15 cellular contexts compared by ENCODE assay signal in genomic region chr3:52396907-52397591, GRCh38. TPM values are rescaled to one million over a fixed set of nuclear protein-coding genes. Genes with fewer than 3 reads are reported as not detected.
"Had no signal": no experiment of that assay in that cellular context is flagged by ENCODE, and none has a peak within 500 bp of the region (broad histone marks: within the 10 kb centered on the region; RNA-seq: fewer than 3 reads in every experiment).

No MANE protein-coding gene starts in this region.

- H3K27me3 ChIP-seq: neutrophil, SJCRH30, suprapubic skin had no signal

- H3K4me1 Mint-ChIP-seq: activated CD4-positive, alpha-beta T cell treated with anti-CD3 and anti-CD28 coated beads, Interleukin-2, amount 10 ng/mL, durations not matched to agents 7 days and 5 days; activated naive CD4-positive, alpha-beta T cell treated with anti-CD3 and anti-CD28 coated beads, Interleukin-2, amount 50 U/mL, for 24 hours; brain had no signal

- H3K9me3 Mint-ChIP-seq: activated CD4-positive, alpha-beta T cell treated with anti-CD3 and anti-CD28 coated beads, Interleukin-2, amount 10 ng/mL, durations not matched to agents 7 days and 5 days; activated naive CD4-positive, alpha-beta T cell treated with anti-CD3 and anti-CD28 coated beads, Interleukin-2, amount 50 U/mL, for 24 hours; activated T-helper 2 cell treated with anti-CD3 and anti-CD28 coated beads, Interferon-gamma antibody, Interleukin-2, Interleukin-4, amounts not matched to agents 10 μg/mL and 5 μg/mL and 100 μg/mL, durations not matched to agents 14 hours and 24 hours and 36 hours; brain; stimulated activated naive CD8-positive, alpha-beta T cell treated with anti-CD3 and anti-CD28 coated beads, Interleukin-15, Interleukin-2, amounts not matched to agents 100 ng/mL and 50 ng/mL, for 24 hours had no signal

- H3K27ac Mint-ChIP-seq: activated CD4-positive, alpha-beta T cell treated with anti-CD3 and anti-CD28 coated beads, Interleukin-2, amount 10 ng/mL, durations not matched to agents 7 days and 5 days; activated naive CD4-positive, alpha-beta T cell treated with anti-CD3 and anti-CD28 coated beads, Interleukin-2, amount 50 U/mL, for 24 hours; activated T-helper 2 cell treated with anti-CD3 and anti-CD28 coated beads, Interferon-gamma antibody, Interleukin-2, Interleukin-4, amounts not matched to agents 10 μg/mL and 5 μg/mL and 100 μg/mL, durations not matched to agents 14 hours and 24 hours and 36 hours; stimulated activated naive CD8-positive, alpha-beta T cell treated with anti-CD3 and anti-CD28 coated beads, Interleukin-15, Interleukin-2, amounts not matched to agents 100 ng/mL and 50 ng/mL, for 24 hours had no signal

- H3K27ac ChIP-seq: neutrophil, SJCRH30, suprapubic skin had no signal

- H3K4me3 ChIP-seq: SJCRH30, suprapubic skin had no signal

- DNase-seq: activated CD4-positive, alpha-beta T cell treated with anti-CD3 and anti-CD28 coated beads, Interleukin-2, amount 10 ng/mL, durations not matched to agents 7 days and 5 days; amniotic stem cell; effector memory CD4-positive, alpha-beta T cell; foreskin melanocyte; midbrain; SJCRH30; small intestine; trophoblast cell had no signal

- H3K4me3 Mint-ChIP-seq: activated CD4-positive, alpha-beta T cell treated with anti-CD3 and anti-CD28 coated beads, Interleukin-2, amount 10 ng/mL, durations not matched to agents 7 days and 5 days; activated naive CD4-positive, alpha-beta T cell treated with anti-CD3 and anti-CD28 coated beads, Interleukin-2, amount 50 U/mL, for 24 hours; brain; stimulated activated naive CD8-positive, alpha-beta T cell treated with anti-CD3 and anti-CD28 coated beads, Interleukin-15, Interleukin-2, amounts not matched to agents 100 ng/mL and 50 ng/mL, for 24 hours had no signal

- H3K27me3 Mint-ChIP-seq: activated CD4-positive, alpha-beta T cell treated with anti-CD3 and anti-CD28 coated beads, Interleukin-2, amount 10 ng/mL, durations not matched to agents 7 days and 5 days; activated naive CD4-positive, alpha-beta T cell treated with anti-CD3 and anti-CD28 coated beads, Interleukin-2, amount 50 U/mL, for 24 hours; brain; stimulated activated naive CD8-positive, alpha-beta T cell treated with anti-CD3 and anti-CD28 coated beads, Interleukin-15, Interleukin-2, amounts not matched to agents 100 ng/mL and 50 ng/mL, for 24 hours had no signal

- H3K4me1 ChIP-seq: SJCRH30 had no signal

- H3K36me3 Mint-ChIP-seq: brain had no signal

- H3K9me3 ChIP-seq: neutrophil, SJCRH30, suprapubic skin had no signal

RNA-seq across cellular contexts. Expression of gene TNNC1, which starts 56.8 kb away (rescaled TPM):
- total RNA-seq: lung microvascular endothelial cell had no signal
